In the genomic region with DNA sequence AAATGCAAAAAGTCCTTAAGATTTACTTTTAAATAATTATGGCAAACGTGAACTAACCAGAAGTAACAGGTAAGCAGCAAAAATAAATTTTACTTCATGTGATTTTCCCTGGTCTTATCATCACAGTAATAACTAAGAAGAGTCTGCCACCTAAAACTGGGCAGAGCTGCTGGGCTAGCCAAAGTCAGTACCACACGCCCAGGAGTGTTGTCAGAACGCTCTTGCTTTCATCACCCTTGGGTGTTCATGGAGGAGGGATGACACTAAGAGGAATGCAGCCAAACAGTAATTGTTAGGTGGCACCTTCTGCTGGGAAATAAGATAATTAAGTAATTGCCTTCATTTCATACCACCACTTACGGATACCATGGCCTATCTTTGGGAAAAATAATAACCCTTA, we compare ENCODE assay signal across 24 cellular contexts.
DNase-seq lines count a peak whose midpoint lies in the region; ATAC-seq and TF ChIP-seq lines count a peak whose summit lies in the region.
"Had no signal": no experiment of that assay in that cellular context is flagged by ENCODE, and none has a peak within 500 bp of the region (broad histone marks: within the 10 kb centered on the region; RNA-seq: fewer than 3 reads in every experiment).

No MANE protein-coding gene starts in this region.

- H3K36me3 Mint-ChIP-seq in stimulated activated memory B cell treated with anti-CD40 and anti-IgM and Interleukin-4, amounts not matched to agents 10 μg/mL and 1 μg/mL and 100 μg/mL, for 72 hours, result no peaks in the 10 kb centered on the region
- H3K36me3 Mint-ChIP-seq: CD14-positive monocyte; CD8-positive, alpha-beta memory T cell had no signal

- peaks cover 6% of the 10 kb centered on the region for H3K4me1 Mint-ChIP-seq in stimulated activated memory B cell treated with anti-CD40 and anti-IgM and Interleukin-4, amounts not matched to agents 10 μg/mL and 1 μg/mL and 100 μg/mL, for 72 hours
- H3K4me1 Mint-ChIP-seq: CD8-positive, alpha-beta memory T cell had no signal

- H3K36me3 ChIP-seq in heart left ventricle, result no peaks in the 10 kb centered on the region
- H3K36me3 ChIP-seq in left ventricle myocardium inferior, result no peaks in the 10 kb centered on the region
- H3K36me3 ChIP-seq: BE2C; BLaER1 treated with 17β-estradiol and CSF1 and Interleukin-3, amounts not matched to agents 10 nM and 100 nM had no signal

- TF ChIP-seq POLR2A in heart left ventricle (IDR thresholded peaks at IDR 0.05), result no peak

- DNase-seq in Right ventricle myocardium inferior (ENCODE audit: missing footprints) (no peak), heart left ventricle (no peak), left ventricle myocardium superior (no peak), left ventricle myocardium inferior (no peak), right cardiac atrium (peak in 1 of 3 donors; percentile 37)
- DNase-seq in activated CD4-positive, CD25-positive, alpha-beta regulatory T cell (lab: John Stamatoyannopoulos, UW), result no peak
- DNase-seq: 8988T; ACHN; AML-193; BE2C; Calu3; CD4-positive, alpha-beta T cell; CD8-positive, alpha-beta memory T cell; DMS53; DMS79 treated with DMSO at 0.1 percent for 48 hours; GF-D8; H9; HFFc6 had no signal

- no peak overlapping the region for H3K4me3 Mint-ChIP-seq in stimulated activated memory B cell treated with anti-CD40 and anti-IgM and Interleukin-4, amounts not matched to agents 10 μg/mL and 1 μg/mL and 100 μg/mL, for 72 hours
- H3K4me3 Mint-ChIP-seq: CD14-positive monocyte; CD4-positive, alpha-beta T cell; CD8-positive, alpha-beta memory T cell; GM23338; H9; HFFc6 had no signal

- no peaks in the 10 kb centered on the region for H3K9me3 Mint-ChIP-seq in stimulated activated memory B cell treated with anti-CD40 and anti-IgM and Interleukin-4, amounts not matched to agents 10 μg/mL and 1 μg/mL and 100 μg/mL, for 72 hours
- H3K9me3 Mint-ChIP-seq: CD4-positive, alpha-beta T cell; GM23338; H9; HFFc6 had no signal

- no peak for TF ChIP-seq CTCF in heart left ventricle (IDR thresholded peaks at IDR 0.05)
- no peak for TF ChIP-seq CTCF in left ventricle myocardium inferior (IDR thresholded peaks at IDR 0.05; ENCODE audit: borderline replicate concordance)
- no peak for TF ChIP-seq CTCF in VCaP (conservative IDR thresholded peaks at IDR 0.05)

- WGBS in heart left ventricle, 4 donors, result 56 to 73% (median 66%) methylated on average over 4 of the region's 4 CpGs
- WGBS in right cardiac atrium, result 72% methylated on average over 4 of the region's 4 CpGs

- H3K27ac Mint-ChIP-seq in stimulated activated memory B cell treated with anti-CD40 and anti-IgM and Interleukin-4, amounts not matched to agents 10 μg/mL and 1 μg/mL and 100 μg/mL, for 72 hours, result no peak overlapping the region
- H3K27ac Mint-ChIP-seq: CD14-positive monocyte; CD4-positive, alpha-beta T cell; CD8-positive, alpha-beta memory T cell; GM23338; H9; HFFc6 had no signal

- H3K27ac ChIP-seq in heart left ventricle (no peak overlapping the region), left ventricle myocardium inferior (replicated peaks) (no peak overlapping the region), VCaP (peak overlapping the region; percentile 69), right cardiac atrium (ENCODE audit: low read length) (no peak overlapping the region)
- H3K27ac ChIP-seq: A549; BLaER1 treated with 17β-estradiol and CSF1 and Interleukin-3, amounts not matched to agents 10 nM and 100 nM had no signal

- H3K4me1 ChIP-seq in heart left ventricle (peaks cover 0 to 6% (median 0%) of the 10 kb centered on the region in 12 donors), left ventricle myocardium inferior (no peaks in the 10 kb centered on the region), right cardiac atrium (ENCODE audit: control insufficient read depth, insufficient read depth, low read length) (no peaks in the 10 kb centered on the region)
- H3K4me1 ChIP-seq: BE2C had no signal

- H3K9me3 ChIP-seq in heart left ventricle (peaks cover 0 to 8% (median 0%) of the 10 kb centered on the region in 12 donors), left ventricle myocardium inferior (replicated peaks) (no peaks in the 10 kb centered on the region), right cardiac atrium (ENCODE audit: control insufficient read depth, low read length) (no peaks in the 10 kb centered on the region)
- H3K9me3 ChIP-seq: A549, BE2C had no signal

- H3K27me3 ChIP-seq in heart left ventricle (no peaks in the 10 kb centered on the region), left ventricle myocardium inferior (ENCODE audit: low read depth) (no peaks in the 10 kb centered on the region), right cardiac atrium (ENCODE audit: control insufficient read depth, insufficient read depth) (no peaks in the 10 kb centered on the region)
- H3K27me3 ChIP-seq: BE2C; BLaER1 treated with 17β-estradiol and CSF1 and Interleukin-3, amounts not matched to agents 10 nM and 100 nM had no signal

- intact Hi-C loops in Right ventricle myocardium inferior (cut with DNase I) (no loop called here), heart left ventricle (cut with DNase I) (no loop called here), left ventricle myocardium superior (cut with micrococcal nuclease) (no loop called here), left ventricle myocardium inferior (cut with micrococcal nuclease) (no loop called here), right cardiac atrium (cut with DNase I) (no loop called here)

- ATAC-seq in Right ventricle myocardium inferior, result peak; percentile 81
- no peak for ATAC-seq in heart left ventricle
- ATAC-seq in left ventricle myocardium superior, result peak; percentile 50
- peak; percentile 84 to 92 for ATAC-seq in right cardiac atrium
- ATAC-seq in stimulated activated memory B cell treated with anti-CD40 and anti-IgM and Interleukin-4, amounts not matched to agents 10 μg/mL and 1 μg/mL and 100 μg/mL, for 72 hours, result no peak
- ATAC-seq: A549, GM23338 had no signal

- H3K27me3 Mint-ChIP-seq in stimulated activated memory B cell treated with anti-CD40 and anti-IgM and Interleukin-4, amounts not matched to agents 10 μg/mL and 1 μg/mL and 100 μg/mL, for 72 hours, result peaks cover 8% of the 10 kb centered on the region
- H3K27me3 Mint-ChIP-seq: CD4-positive, alpha-beta T cell had no signal

- H3K4me3 ChIP-seq in heart left ventricle (no peak overlapping the region), left ventricle myocardium inferior (no peak overlapping the region), right cardiac atrium (ENCODE audit: low read length) (no peak overlapping the region)
- H3K4me3 ChIP-seq: A549; BLaER1 treated with 17β-estradiol and CSF1 and Interleukin-3, amounts not matched to agents 10 nM and 100 nM; GM23338 had no signal

Comparison
In these comparisons a context has a peak if more than half of its experiments do, and no peak if none do; other contexts are left out.
1. ATAC-seq: peak in Right ventricle myocardium inferior (single experiment), left ventricle myocardium superior (single experiment) and right cardiac atrium (2 of 2); none in heart left ventricle (0 of 4) and stimulated activated memory B cell treated with anti-CD40 and anti-IgM and Interleukin-4, amounts not matched to agents 10 μg/mL and 1 μg/mL and 100 μg/mL, for 72 hours (single experiment).